In genomic region chr2:10360460-10361219, GRCh38 we compare ENCODE assay signal across 19 cellular contexts. TPM values are rescaled to one million over a fixed set of nuclear protein-coding genes. Genes with fewer than 3 reads are reported as not detected.
DNase-seq lines count a peak whose midpoint lies in the region; ATAC-seq and TF ChIP-seq lines count a peak whose summit lies in the region.
"Had no signal": no experiment of that assay in that cellular context is flagged by ENCODE, and none has a peak within 500 bp of the region (broad histone marks: within the 10 kb centered on the region; RNA-seq: fewer than 3 reads in every experiment).

No MANE protein-coding gene starts in this region.

- peaks cover 4% of the 10 kb centered on the region for H3K36me3 Mint-ChIP-seq in activated CD4-positive, alpha-beta T cell treated with anti-CD3 and anti-CD28 coated beads for 36 hours (ENCODE audit: low read depth)
- H3K36me3 Mint-ChIP-seq in activated B cell treated with CpG ODN at 0.5 μM for 24 hours (ENCODE audit: low read depth), result peaks cover 18% of the 10 kb centered on the region
- H3K36me3 Mint-ChIP-seq: activated CD8-positive, alpha-beta memory T cell treated with anti-CD3 and anti-CD28 coated beads, Interleukin-2, amount 10 ng/mL, durations not matched to agents 7 days and 5 days; natural killer cell had no signal

- intact Hi-C loops in activated CD4-positive, alpha-beta T cell treated with anti-CD3 and anti-CD28 coated beads for 36 hours (cut with DNase I, micrococcal nuclease), result no loop called here
- intact Hi-C loops in activated B cell treated with CpG ODN at 0.5 μM for 24 hours (cut with micrococcal nuclease), result no loop called here

- H3K27me3 Mint-ChIP-seq in activated CD4-positive, alpha-beta T cell treated with anti-CD3 and anti-CD28 coated beads for 36 hours, result no peaks in the 10 kb centered on the region
- H3K27me3 Mint-ChIP-seq in activated B cell treated with CpG ODN at 0.5 μM for 24 hours, result no peaks in the 10 kb centered on the region
- H3K27me3 Mint-ChIP-seq: activated CD8-positive, alpha-beta memory T cell treated with anti-CD3 and anti-CD28 coated beads, Interleukin-2, amount 10 ng/mL, durations not matched to agents 7 days and 5 days; activated naive CD4-positive, alpha-beta T cell treated with anti-CD3 and anti-CD28 coated beads, Interleukin-2, amount 10 ng/mL, durations not matched to agents 7 days and 5 days had no signal

- POLR2A ChIA-PET in activated CD4-positive, alpha-beta T cell treated with anti-CD3 and anti-CD28 coated beads for 36 hours (lab: Charles Lee), result no interaction called here
- POLR2A ChIA-PET in activated B cell treated with CpG ODN at 0.5 μM for 24 hours (lab: Charles Lee), result no interaction called here

- no peak overlapping the region for H3K4me3 Mint-ChIP-seq in activated CD4-positive, alpha-beta T cell treated with anti-CD3 and anti-CD28 coated beads for 36 hours
- H3K4me3 Mint-ChIP-seq in activated B cell treated with CpG ODN at 0.5 μM for 24 hours, result no peak overlapping the region
- H3K4me3 Mint-ChIP-seq: activated CD8-positive, alpha-beta memory T cell treated with anti-CD3 and anti-CD28 coated beads, Interleukin-2, amount 10 ng/mL, durations not matched to agents 7 days and 5 days; activated naive CD4-positive, alpha-beta T cell treated with anti-CD3 and anti-CD28 coated beads, Interleukin-2, amount 10 ng/mL, durations not matched to agents 7 days and 5 days; natural killer cell had no signal

- H3K27ac ChIP-seq in substantia nigra (ENCODE audit: low read depth, low read length, poor library complexity, severe bottlenecking), result peak overlapping the region; percentile 91
- H3K27ac ChIP-seq: right atrium auricular region, thoracic aorta, VCaP had no signal

- DNase-seq in activated CD4-positive, alpha-beta T cell treated with anti-CD3 and anti-CD28 coated beads for 36 hours, result no peak
- DNase-seq in activated CD4-positive, alpha-beta T cell treated with anti-CD3 and anti-CD28 coated beads for 4 hours, result no peak
- no peak for DNase-seq in activated B cell treated with CpG ODN at 0.5 μM for 24 hours
- DNase-seq in medulla oblongata (ENCODE audit: extremely low spot score), result peak; percentile 76
- peak in 15 of 49 donors; percentile 12 to 62 (median 34) for DNase-seq in substantia nigra (lab: John Stamatoyannopoulos, UW)
- DNase-seq in NCI-H82 (lab: John Stamatoyannopoulos, UW), result no peak
- no peak for DNase-seq in occipital lobe (lab: John Stamatoyannopoulos, UW)
- DNase-seq: 8988T; activated CD8-positive, alpha-beta memory T cell treated with anti-CD3 and anti-CD28 coated beads, Interleukin-2, amount 10 ng/mL, durations not matched to agents 7 days and 5 days; activated naive CD4-positive, alpha-beta T cell treated with anti-CD3 and anti-CD28 coated beads, Interleukin-2, amount 10 ng/mL, durations not matched to agents 7 days and 5 days; left ventricle myocardium superior; natural killer cell; NCI-H2081; PC-3 had no signal

- H3K27ac Mint-ChIP-seq in activated CD4-positive, alpha-beta T cell treated with anti-CD3 and anti-CD28 coated beads for 36 hours, result peak overlapping the region; percentile 69
- peak overlapping the region; percentile 42 for H3K27ac Mint-ChIP-seq in activated B cell treated with CpG ODN at 0.5 μM for 24 hours
- H3K27ac Mint-ChIP-seq: activated CD8-positive, alpha-beta memory T cell treated with anti-CD3 and anti-CD28 coated beads, Interleukin-2, amount 10 ng/mL, durations not matched to agents 7 days and 5 days; activated naive CD4-positive, alpha-beta T cell treated with anti-CD3 and anti-CD28 coated beads, Interleukin-2, amount 10 ng/mL, durations not matched to agents 7 days and 5 days had no signal

- CTCF ChIA-PET in activated CD4-positive, alpha-beta T cell treated with anti-CD3 and anti-CD28 coated beads for 36 hours (lab: Charles Lee), result interaction anchor here (0.7 kb wide), 1 partner anchor 160 kb away, joined by 3 read pairs; no protein-coding TSS in a partner anchor
- CTCF ChIA-PET in activated B cell treated with CpG ODN at 0.5 μM for 24 hours (lab: Charles Lee), result interaction anchor here (1.0 kb wide), 1 partner anchor 49 kb away, joined by 3 read pairs; no protein-coding TSS in a partner anchor

- H3K9me3 Mint-ChIP-seq in activated CD4-positive, alpha-beta T cell treated with anti-CD3 and anti-CD28 coated beads for 36 hours (ENCODE audit: low read depth), result no peaks in the 10 kb centered on the region
- no peaks in the 10 kb centered on the region for H3K9me3 Mint-ChIP-seq in activated B cell treated with CpG ODN at 0.5 μM for 24 hours
- H3K9me3 Mint-ChIP-seq: activated naive CD4-positive, alpha-beta T cell treated with anti-CD3 and anti-CD28 coated beads, Interleukin-2, amount 10 ng/mL, durations not matched to agents 7 days and 5 days; natural killer cell had no signal

- ATAC-seq in activated CD4-positive, alpha-beta T cell treated with anti-CD3 and anti-CD28 coated beads for 36 hours, result no peak
- ATAC-seq in activated B cell treated with CpG ODN at 0.5 μM for 24 hours (ENCODE audit: low read depth), result no peak
- ATAC-seq in HG03045 (IDR thresholded peaks at IDR 0.05; ENCODE audit: unreplicated experiment), result no peak
- ATAC-seq: activated CD8-positive, alpha-beta memory T cell treated with anti-CD3 and anti-CD28 coated beads, Interleukin-2, amount 10 ng/mL, durations not matched to agents 7 days and 5 days; GM12878; left ventricle myocardium superior; natural killer cell; PC-3 had no signal

- TF ChIP-seq CTCF in activated B cell treated with CpG ODN at 0.5 μM for 24 hours (IDR thresholded peaks at IDR 0.05), result no peak

- peaks cover 39% of the 10 kb centered on the region for H3K4me1 Mint-ChIP-seq in activated CD4-positive, alpha-beta T cell treated with anti-CD3 and anti-CD28 coated beads for 36 hours
- peaks cover 12% of the 10 kb centered on the region for H3K4me1 Mint-ChIP-seq in activated B cell treated with CpG ODN at 0.5 μM for 24 hours
- H3K4me1 Mint-ChIP-seq: activated CD8-positive, alpha-beta memory T cell treated with anti-CD3 and anti-CD28 coated beads, Interleukin-2, amount 10 ng/mL, durations not matched to agents 7 days and 5 days had no signal

RNA-seq across cellular contexts. Expression of gene HPCAL1, which starts 57.9 kb away (rescaled TPM):
- total RNA-seq in activated CD4-positive, alpha-beta T cell treated with anti-CD3 and anti-CD28 coated beads for 36 hours, result 100 to 1,000 TPM; 109 to 114 TPM
- total RNA-seq in activated B cell treated with CpG ODN at 0.5 μM for 24 hours (15.2 and 15.9 TPM in 2 replicates), occipital lobe (19.0 TPM)
